8 cellular contexts compared by ENCODE assay signal in the genomic region with DNA sequence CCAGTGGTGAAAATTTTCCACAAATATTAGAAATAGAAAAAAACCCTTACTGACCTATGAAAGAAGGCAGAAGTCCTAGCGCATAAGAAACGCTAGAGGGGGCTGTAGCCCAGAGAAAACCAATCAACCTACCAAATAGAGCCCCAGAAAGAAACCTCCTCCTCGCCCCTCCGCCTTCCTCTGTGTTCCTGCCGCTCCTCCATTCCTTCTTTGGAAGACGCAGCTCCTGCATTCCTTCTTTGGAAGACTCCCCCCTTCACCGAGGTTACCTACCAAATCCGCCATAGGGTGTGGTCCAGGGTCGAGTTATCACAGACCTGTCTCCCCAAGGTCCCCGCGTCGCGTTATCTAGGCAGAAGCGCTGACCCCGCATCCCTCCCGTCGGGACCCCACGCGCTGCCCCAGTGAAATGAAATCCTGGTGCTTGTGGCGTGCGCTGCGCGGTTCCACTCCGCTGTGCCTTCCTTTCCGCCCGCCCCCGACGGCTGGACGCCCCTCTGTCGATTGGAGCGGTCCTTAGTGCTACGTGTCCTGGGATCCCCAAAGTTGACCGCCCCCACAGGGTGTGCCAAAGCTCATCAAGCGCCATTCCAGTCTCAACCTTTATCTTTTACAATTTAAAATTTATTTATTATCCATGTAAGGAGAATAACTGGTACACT. TPM values are rescaled to one million over a fixed set of nuclear protein-coding genes. Genes with fewer than 3 reads are reported as not detected.
DNase-seq lines count a peak whose midpoint lies in the region; ATAC-seq and TF ChIP-seq lines count a peak whose summit lies in the region.

No MANE protein-coding gene starts in this region.

- DNase-seq in NCI-H2171 (lab: John Stamatoyannopoulos, UW) (peak; percentile 54), dermis blood vessel endothelial cell (peak; percentile 81), left lung (peak in 1 of 2 donors; percentile 77)
- peak; percentile 68 for DNase-seq in activated CD4-positive, alpha-beta T cell treated with anti-CD3 and anti-CD28 coated beads for 36 hours
- DNase-seq in stimulated activated CD4-positive, alpha-beta T cell treated with anti-CD3 and anti-CD28 coated beads, Interleukin-4, amount 100 ng/mL, for 1 hour = peak; percentile 36

- TF ChIP-seq CTCF in 22Rv1 (IDR thresholded peaks at IDR 0.05) (peak; percentile 83), GM12874 (IDR thresholded peaks at IDR 0.05; ENCODE audit: insufficient read depth, low read depth, low read length) (peak; percentile 70), left lung (IDR thresholded peaks at IDR 0.05) (peak; percentile 59 to 71)

- CTCF ChIA-PET in activated CD4-positive, alpha-beta T cell treated with anti-CD3 and anti-CD28 coated beads for 36 hours (lab: Charles Lee) = interaction anchor here (0.6 to 1.9 kb wide), 17 partner anchors 10 to 280 kb away, joined by 3 to 11 read pairs (median 4); no protein-coding TSS in a partner anchor

- POLR2A ChIA-PET in activated CD4-positive, alpha-beta T cell treated with anti-CD3 and anti-CD28 coated beads for 36 hours (lab: Charles Lee) = no interaction called here

- peaks cover 6% of the 10 kb centered on the region for H3K4me1 Mint-ChIP-seq in activated CD4-positive, alpha-beta T cell treated with anti-CD3 and anti-CD28 coated beads for 36 hours

- peaks cover 0 to 10% of the 10 kb centered on the region in 2 donors for H3K4me1 ChIP-seq in left lung

- H3K4me3 ChIP-seq in left lung = peak overlapping the region in 1 of 2 donors; percentile 26

- peaks cover 31 to 77% of the 10 kb centered on the region in 2 donors for H3K27me3 ChIP-seq in left lung

- H3K9me3 Mint-ChIP-seq in activated CD4-positive, alpha-beta T cell treated with anti-CD3 and anti-CD28 coated beads for 36 hours (ENCODE audit: low read depth) = no peaks in the 10 kb centered on the region

- H3K36me3 Mint-ChIP-seq in activated CD4-positive, alpha-beta T cell treated with anti-CD3 and anti-CD28 coated beads for 36 hours (ENCODE audit: low read depth) = no peaks in the 10 kb centered on the region

- H3K27me3 Mint-ChIP-seq in activated CD4-positive, alpha-beta T cell treated with anti-CD3 and anti-CD28 coated beads for 36 hours = peaks cover 51% of the 10 kb centered on the region

- H3K27ac ChIP-seq in 22Rv1 (no peak overlapping the region), left lung (no peak overlapping the region)

- H3K36me3 ChIP-seq in left lung = no peaks in the 10 kb centered on the region

- intact Hi-C loops in activated CD4-positive, alpha-beta T cell treated with anti-CD3 and anti-CD28 coated beads for 36 hours (cut with DNase I, micrococcal nuclease) = loop anchor here (1.0 kb wide), 2 partner anchors 39 to 95 kb away; no protein-coding TSS in a partner anchor
- intact Hi-C loops in left lung (cut with DNase I) = no loop called here

- ATAC-seq in activated CD4-positive, alpha-beta T cell treated with anti-CD3 and anti-CD28 coated beads for 36 hours = peak; percentile 81
- ATAC-seq in left lung = peak; percentile 95
- no peak for ATAC-seq in HG03108 (IDR thresholded peaks at IDR 0.05; ENCODE audit: unreplicated experiment)

- H3K4me3 Mint-ChIP-seq in activated CD4-positive, alpha-beta T cell treated with anti-CD3 and anti-CD28 coated beads for 36 hours = peak overlapping the region; percentile 73

- H3K27ac Mint-ChIP-seq in activated CD4-positive, alpha-beta T cell treated with anti-CD3 and anti-CD28 coated beads for 36 hours = no peak overlapping the region

- H3K9me3 ChIP-seq in left lung = no peaks in the 10 kb centered on the region

RNA-seq across cellular contexts. Expression of a gene that starts 12.9 kb away (rescaled TPM):
- total RNA-seq in activated CD4-positive, alpha-beta T cell treated with anti-CD3 and anti-CD28 coated beads for 36 hours = 10 to 100 TPM; 32.6 to 38.1 TPM
- total RNA-seq in dermis blood vessel endothelial cell = 17.5 and 26.9 TPM in 2 replicates
- total RNA-seq in left lung = 10 to 100 TPM; 29.7 to 37.0 TPM

RNA-seq across cellular contexts. Expression of a gene that starts 31.1 kb away (rescaled TPM):
- 10 to 100 TPM; 16.5 to 17.5 TPM for total RNA-seq in activated CD4-positive, alpha-beta T cell treated with anti-CD3 and anti-CD28 coated beads for 36 hours
- total RNA-seq in dermis blood vessel endothelial cell = 11.6 and 15.3 TPM in 2 replicates
- total RNA-seq in left lung = 10 to 100 TPM; 10.2 to 11.5 TPM

Comparison
In these comparisons a context has a peak if more than half of its experiments do, and no peak if none do; other contexts are left out.
1. intact Hi-C loops: an anchor here in activated CD4-positive, alpha-beta T cell treated with anti-CD3 and anti-CD28 coated beads for 36 hours (1.0 kb wide); none called in left lung.